Comparison of ENCODE assay signal across 1 cellular context in the genomic region with DNA sequence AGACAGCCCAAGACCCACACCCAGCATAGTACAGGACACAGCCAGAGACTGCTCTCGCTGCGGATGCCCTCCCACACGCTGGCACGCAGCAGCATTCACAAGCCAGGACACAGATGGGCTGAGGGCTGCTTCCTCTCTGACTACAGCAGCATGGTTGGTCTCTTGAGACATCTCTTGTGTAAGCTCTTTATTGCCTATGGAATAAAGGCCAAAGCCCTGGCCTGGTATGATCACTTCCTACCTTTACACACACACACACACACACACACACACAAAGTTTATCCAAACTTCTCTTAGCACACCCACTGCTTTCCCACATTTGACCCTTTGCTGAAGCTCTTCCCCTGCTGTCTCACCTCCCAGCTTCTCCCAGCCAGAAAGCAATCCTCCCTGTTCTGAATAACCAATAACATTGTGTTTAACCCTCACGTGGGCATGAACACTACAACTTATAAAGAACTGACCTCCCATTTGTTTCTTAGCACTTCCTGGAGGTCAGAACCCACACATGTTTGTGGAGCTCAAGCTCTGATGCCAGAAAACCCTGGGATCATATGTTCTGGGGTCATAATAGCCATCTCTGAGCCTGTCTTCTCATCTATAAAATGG.
TF ChIP-seq lines count a peak whose summit lies in the region.

No MANE protein-coding gene starts in this region.

TF ChIP-seq in K562, 482 proteins besides CTCF, POLR2A, EP300 and RAD21 (continued from another document and continues in another):
- TF ChIP-seq, protein P1, sequence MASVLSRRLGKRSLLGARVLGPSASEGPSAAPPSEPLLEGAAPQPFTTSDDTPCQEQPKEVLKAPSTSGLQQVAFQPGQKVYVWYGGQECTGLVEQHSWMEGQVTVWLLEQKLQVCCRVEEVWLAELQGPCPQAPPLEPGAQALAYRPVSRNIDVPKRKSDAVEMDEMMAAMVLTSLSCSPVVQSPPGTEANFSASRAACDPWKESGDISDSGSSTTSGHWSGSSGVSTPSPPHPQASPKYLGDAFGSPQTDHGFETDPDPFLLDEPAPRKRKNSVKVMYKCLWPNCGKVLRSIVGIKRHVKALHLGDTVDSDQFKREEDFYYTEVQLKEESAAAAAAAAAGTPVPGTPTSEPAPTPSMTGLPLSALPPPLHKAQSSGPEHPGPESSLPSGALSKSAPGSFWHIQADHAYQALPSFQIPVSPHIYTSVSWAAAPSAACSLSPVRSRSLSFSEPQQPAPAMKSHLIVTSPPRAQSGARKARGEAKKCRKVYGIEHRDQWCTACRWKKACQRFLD (CRISPR knock-in tag; IDR thresholded peaks at IDR 0.05), result no peak; the same call in 1 of the 2 replicates
- TF ChIP-seq NFIX (CRISPR knock-in tag; IDR thresholded peaks at IDR 0.05; ENCODE audit: low read depth) (no peak), DIDO1 (tag; IDR thresholded peaks at IDR 0.05; ENCODE audit: low read depth) (0 out of 2 replicates have a peak, but pooled peaks have one; percentile 49), PURB (CRISPR knock-in tag; IDR thresholded peaks at IDR 0.05; ENCODE audit: low read depth) (no peak), CCAR2 (IDR thresholded peaks at IDR 0.05; ENCODE audit: low read depth, low read length) (no peak), ZNF449 (CRISPR knock-in tag; IDR thresholded peaks at IDR 0.05) (no peak), ZBTB12 (CRISPR knock-in tag; IDR thresholded peaks at IDR 0.05) (no peak), RB1 (IDR thresholded peaks at IDR 0.05; ENCODE audit: low read depth) (no peak), KDM4B (IDR thresholded peaks at IDR 0.05; ENCODE audit: borderline replicate concordance in 2 of 2, low read depth in 1 of 2) (no peak), ZBTB1 (CRISPR knock-in tag; IDR thresholded peaks at IDR 0.05; ENCODE audit: borderline replicate concordance, low read depth) (no peak), CBX2 (IDR thresholded peaks at IDR 0.05; ENCODE audit: insufficient read depth, low read length, poor library complexity, severe bottlenecking) (no peak), SAP30 (IDR thresholded peaks at IDR 0.05; ENCODE audit: borderline replicate concordance, insufficient read depth, low read depth, low read length, poor library complexity, severe bottlenecking) (no peak), ZNF717 (CRISPR knock-in tag; IDR thresholded peaks at IDR 0.05) (no peak), PHF20 (IDR thresholded peaks at IDR 0.05; ENCODE audit: partially characterized antibody) (no peak), LEF1 (IDR thresholded peaks at IDR 0.05) (no peak; the same call in 1 of the 2 replicates), XRCC3 (IDR thresholded peaks at IDR 0.05) (no peak), STAG1 (CRISPR knock-in tag; IDR thresholded peaks at IDR 0.05; ENCODE audit: borderline replicate concordance) (no peak), FOXA3 (CRISPR knock-in tag; conservative IDR thresholded peaks at IDR 0.05 in 1 of 2, IDR thresholded peaks at IDR 0.05 in 1 of 2) (no peak), ZNF175 (CRISPR knock-in tag; IDR thresholded peaks at IDR 0.05; ENCODE audit: low read depth) (no peak), POU5F1 (IDR thresholded peaks at IDR 0.05; ENCODE audit: borderline replicate concordance, low read depth, low read length, partially characterized antibody) (no peak), PTBP1 (IDR thresholded peaks at IDR 0.05; ENCODE audit: low read depth, low read length) (no peak), ZNF121 (CRISPR knock-in tag; conservative IDR thresholded peaks at IDR 0.05) (no peak), MAFF (IDR thresholded peaks at IDR 0.05; ENCODE audit: low read length) (no peak), TCF15 (CRISPR knock-in tag; IDR thresholded peaks at IDR 0.05) (no peak), RCOR1 (IDR thresholded peaks at IDR 0.05; ENCODE audit: borderline replicate concordance in 1 of 2, low read depth in 2 of 2, low read length in 2 of 2) (no peak), BMI1 (IDR thresholded peaks at IDR 0.05; ENCODE audit: low read length) (no peak), FUS (optimal IDR thresholded peaks at IDR 0.05; ENCODE audit: low read depth, low read length) (no peak), ZBTB11 (CRISPR knock-in tag; IDR thresholded peaks at IDR 0.05) (0 out of 6 replicates have a peak, but pooled peaks of 1 of the 3 experiments have one; percentile 41), NELFE (IDR thresholded peaks at IDR 0.05; ENCODE audit: insufficient read depth, insufficient read length) (no peak), HNRNPUL1 (IDR thresholded peaks at IDR 0.05; ENCODE audit: low read length) (no peak), SMAD4 (CRISPR knock-in tag; conservative IDR thresholded peaks at IDR 0.05) (no peak), HDGF (IDR thresholded peaks at IDR 0.05) (peak; percentile 94), FOXK2 (conservative IDR thresholded peaks at IDR 0.05 in 1 of 2, IDR thresholded peaks at IDR 0.05 in 1 of 2; ENCODE audit: low read depth in 2 of 2) (peak; percentile 23 to 45; a peak in 1 of 4 replicates), ZNF347 (CRISPR knock-in tag; IDR thresholded peaks at IDR 0.05; ENCODE audit: low read depth) (no peak), KAT7 (CRISPR knock-in tag; IDR thresholded peaks at IDR 0.05; ENCODE audit: borderline replicate concordance) (no peak), CLOCK (CRISPR knock-in tag; IDR thresholded peaks at IDR 0.05; ENCODE audit: borderline replicate concordance) (no peak), SIRT6 (IDR thresholded peaks at IDR 0.05; ENCODE audit: low read depth, low read length) (no peak), KAT8 (IDR thresholded peaks at IDR 0.05; ENCODE audit: low read depth) (no peak), NFYB (IDR thresholded peaks at IDR 0.05; ENCODE audit: extremely low read depth, insufficient read length) (no peak), RBM25 (IDR thresholded peaks at IDR 0.05; ENCODE audit: low read depth, low read length, severe bottlenecking) (no peak), HMG20A (CRISPR knock-in tag; conservative IDR thresholded peaks at IDR 0.05) (no peak), TAL1 (IDR thresholded peaks at IDR 0.05) (no peak), ZBTB7A (IDR thresholded peaks at IDR 0.05; ENCODE audit: borderline replicate concordance, control insufficient read depth, low read depth, low read length) (no peak), EP400 (IDR thresholded peaks at IDR 0.05) (peak; percentile 52; the same call in 1 of the 2 replicates)
- TF ChIP-seq, protein P2, sequence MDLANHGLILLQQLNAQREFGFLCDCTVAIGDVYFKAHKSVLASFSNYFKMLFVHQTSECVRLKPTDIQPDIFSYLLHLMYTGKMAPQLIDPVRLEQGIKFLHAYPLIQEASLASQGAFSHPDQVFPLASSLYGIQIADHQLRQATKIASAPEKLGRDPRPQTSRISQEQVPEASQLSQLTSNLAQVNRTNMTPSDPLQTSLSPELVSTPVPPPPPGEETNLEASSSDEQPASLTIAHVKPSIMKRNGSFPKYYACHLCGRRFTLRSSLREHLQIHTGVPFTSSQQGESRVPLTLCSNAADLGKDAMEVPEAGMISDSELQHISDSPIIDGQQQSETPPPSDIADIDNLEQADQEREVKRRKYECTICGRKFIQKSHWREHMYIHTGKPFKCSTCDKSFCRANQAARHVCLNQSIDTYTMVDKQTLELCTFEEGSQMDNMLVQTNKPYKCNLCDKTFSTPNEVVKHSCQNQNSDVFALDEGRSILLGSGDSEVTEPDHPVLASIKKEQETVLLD (IDR thresholded peaks at IDR 0.05), result no peak
- TF ChIP-seq, protein P3, sequence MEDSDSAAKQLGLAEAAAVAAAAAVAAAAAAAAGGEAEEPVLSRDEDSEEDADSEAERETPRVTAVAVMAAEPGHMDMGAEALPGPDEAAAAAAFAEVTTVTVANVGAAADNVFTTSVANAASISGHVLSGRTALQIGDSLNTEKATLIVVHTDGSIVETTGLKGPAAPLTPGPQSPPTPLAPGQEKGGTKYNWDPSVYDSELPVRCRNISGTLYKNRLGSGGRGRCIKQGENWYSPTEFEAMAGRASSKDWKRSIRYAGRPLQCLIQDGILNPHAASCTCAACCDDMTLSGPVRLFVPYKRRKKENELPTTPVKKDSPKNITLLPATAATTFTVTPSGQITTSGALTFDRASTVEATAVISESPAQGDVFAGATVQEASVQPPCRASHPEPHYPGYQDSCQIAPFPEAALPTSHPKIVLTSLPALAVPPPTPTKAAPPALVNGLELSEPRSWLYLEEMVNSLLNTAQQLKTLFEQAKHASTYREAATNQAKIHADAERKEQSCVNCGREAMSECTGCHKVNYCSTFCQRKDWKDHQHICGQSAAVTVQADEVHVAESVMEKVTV (CRISPR knock-in tag; IDR thresholded peaks at IDR 0.05), result no peak
